ENCODE assay signal across 8 cellular contexts in genomic region chr2:12416600-12416999, GRCh38.
DNase-seq lines count a peak whose midpoint lies in the region; ATAC-seq and TF ChIP-seq lines count a peak whose summit lies in the region.

No MANE protein-coding gene starts in this region.

- no peak overlapping the region for H3K14ac ChIP-seq in neuronal stem cell (ENCODE audit: low read length)

- H3K79me1 ChIP-seq in neuronal stem cell (ENCODE audit: low read depth, low read length), result no peaks in the 10 kb centered on the region

- H3K18ac ChIP-seq in neuronal stem cell (ENCODE audit: low read length), result no peak overlapping the region

- no peak overlapping the region for H3K9ac ChIP-seq in neuronal stem cell (ENCODE audit: low read depth, low read length, poor library complexity)

- H3K23ac ChIP-seq in neuronal stem cell (ENCODE audit: low read depth, low read length, poor library complexity), result no peak overlapping the region

- TF ChIP-seq CTCF in NB4 (IDR thresholded peaks at IDR 0.05; ENCODE audit: low read depth, low read length) (peak; percentile 46), cardiac muscle cell (IDR thresholded peaks at IDR 0.05; ENCODE audit: low read depth, low read length) (peak; percentile 47)

- no peaks in the 10 kb centered on the region for H3K9me3 Mint-ChIP-seq in CD4-positive, CD25-positive, alpha-beta regulatory T cell

- no peak overlapping the region for H2BK5ac ChIP-seq in neuronal stem cell (ENCODE audit: low read length)

- no peak overlapping the region for H3K4me2 ChIP-seq in neuronal stem cell (ENCODE audit: insufficient read depth, low read length, poor library complexity, severe bottlenecking)

- peak overlapping the region; percentile 23 to 70 (median 33) for H3K27ac Mint-ChIP-seq in CD4-positive, CD25-positive, alpha-beta regulatory T cell

- no peak overlapping the region for H2AK5ac ChIP-seq in neuronal stem cell (ENCODE audit: low read depth, low read length)

- H3K9me3 ChIP-seq in CD4-positive, CD25-positive, alpha-beta regulatory T cell (ENCODE audit: control insufficient read depth in 2 of 2, low read length in 2 of 2), result no peaks in the 10 kb centered on the region
- H3K9me3 ChIP-seq in cardiac muscle cell (ENCODE audit: low read depth), result no peaks in the 10 kb centered on the region
- H3K9me3 ChIP-seq in neuronal stem cell (replicated peaks in 1 of 2; ENCODE audit: control insufficient read depth in 2 of 2, insufficient read depth in 1 of 2, low read depth in 1 of 2, low read length in 2 of 2), result peaks cover 2 to 8% of the 10 kb centered on the region in 2 donors

- no peak overlapping the region for H3K4ac ChIP-seq in neuronal stem cell (ENCODE audit: low read length)

- peak overlapping the region in 3 of 4 donors; percentile 1 to 50 (median 39) for H3K4me3 Mint-ChIP-seq in CD4-positive, CD25-positive, alpha-beta regulatory T cell

- no peak overlapping the region for H4K8ac ChIP-seq in neuronal stem cell (ENCODE audit: low read depth, low read length)

- no peak overlapping the region for H2BK120ac ChIP-seq in neuronal stem cell (ENCODE audit: low read depth, low read length)

- no peak overlapping the region for H4K91ac ChIP-seq in neuronal stem cell (ENCODE audit: low read depth, low read length, poor library complexity)

- H2AFZ ChIP-seq in neuronal stem cell (ENCODE audit: low read length), result no peak overlapping the region

- peaks cover 33% of the 10 kb centered on the region for H3K4me1 ChIP-seq in CD4-positive, CD25-positive, alpha-beta regulatory T cell (ENCODE audit: control insufficient read depth, insufficient read depth, low read length, poor library complexity, severe bottlenecking)
- H3K4me1 ChIP-seq in cardiac muscle cell (ENCODE audit: low read depth), result peaks cover 6% of the 10 kb centered on the region
- H3K4me1 ChIP-seq in neuronal stem cell (ENCODE audit: control insufficient read depth in 2 of 2, insufficient read depth in 1 of 2, low read depth in 1 of 2, low read length in 2 of 2), result peaks cover 3 to 16% of the 10 kb centered on the region in 2 donors

- H3K4me1 Mint-ChIP-seq in CD4-positive, CD25-positive, alpha-beta regulatory T cell, result peaks cover 32 to 63% (median 39%) of the 10 kb centered on the region in 4 donors

- peak; percentile 23 to 91 (median 62) for DNase-seq in CD4-positive, CD25-positive, alpha-beta regulatory T cell
- peak; percentile 68 for DNase-seq in NB4 (ENCODE audit: low read depth)
- peak; percentile 45 for DNase-seq in activated T-helper 1 cell treated with Interleukin-2 at 50 U/mL for 16 hours (ENCODE audit: low read depth)
- peak in 1 of 2 donors; percentile 54 for DNase-seq in cardiac muscle cell (ENCODE audit: low read depth in 1 of 2, low spot score in 1 of 2)
- peak; percentile 61 for DNase-seq in stimulated activated CD4-positive, alpha-beta T cell treated with anti-CD3 and anti-CD28 coated beads, Interleukin-2, amount 100 ng/mL, for 4 hours (ENCODE audit: low read depth)
- no peak for DNase-seq in neuronal stem cell (ENCODE audit: low spot score)
- no peak for DNase-seq in NCI-H2196 (lab: John Stamatoyannopoulos, UW; ENCODE audit: unreplicated experiment)

- H3K36me3 Mint-ChIP-seq in CD4-positive, CD25-positive, alpha-beta regulatory T cell, result no peaks in the 10 kb centered on the region

- no peak overlapping the region for H2BK15ac ChIP-seq in neuronal stem cell (ENCODE audit: low read length)

- ATAC-seq in CD4-positive, CD25-positive, alpha-beta regulatory T cell (ENCODE audit: low read depth in 2 of 2), result peak; percentile 60 to 78
- no peak for ATAC-seq in GM21381 (IDR thresholded peaks at IDR 0.05; ENCODE audit: unreplicated experiment)

- H3K27me3 Mint-ChIP-seq in CD4-positive, CD25-positive, alpha-beta regulatory T cell, result no peaks in the 10 kb centered on the region

- H3K36me3 ChIP-seq in CD4-positive, CD25-positive, alpha-beta regulatory T cell (ENCODE audit: control insufficient read depth, insufficient read depth, low read length), result no peaks in the 10 kb centered on the region
- H3K36me3 ChIP-seq in cardiac muscle cell (no peaks in the 10 kb centered on the region), neuronal stem cell (replicated peaks in 1 of 2; ENCODE audit: control insufficient read depth in 2 of 2, insufficient read depth in 2 of 2, low read length in 2 of 2) (no peaks in the 10 kb centered on the region)

- no peak overlapping the region for H2BK12ac ChIP-seq in neuronal stem cell (ENCODE audit: low read length)

- H3K27me3 ChIP-seq in CD4-positive, CD25-positive, alpha-beta regulatory T cell (ENCODE audit: control insufficient read depth, insufficient read depth, low read length), result no peaks in the 10 kb centered on the region
- H3K27me3 ChIP-seq in cardiac muscle cell, result no peaks in the 10 kb centered on the region
- H3K27me3 ChIP-seq in neuronal stem cell (ENCODE audit: control insufficient read depth in 3 of 3, insufficient read depth in 3 of 3, low read depth in 1 of 3, low read length in 3 of 3), result no peaks in the 10 kb centered on the region

- no peak overlapping the region for H3K27ac ChIP-seq in CD4-positive, CD25-positive, alpha-beta regulatory T cell (ENCODE audit: insufficient read depth, low read length, poor library complexity, severe bottlenecking)
- H3K27ac ChIP-seq in cardiac muscle cell, result no peak overlapping the region
- H3K27ac ChIP-seq in neuronal stem cell (replicated peaks; ENCODE audit: low read length), result no peak overlapping the region

- peak overlapping the region; percentile 58 for H3K4me3 ChIP-seq in CD4-positive, CD25-positive, alpha-beta regulatory T cell (ENCODE audit: low read depth, low read length)
- H3K4me3 ChIP-seq in NB4 (ENCODE audit: low read depth, low read length) (no peak overlapping the region), cardiac muscle cell (no peak overlapping the region), neuronal stem cell (ENCODE audit: low read length in 2 of 2) (no peak overlapping the region)

- TF ChIP-seq POLR2A in NB4 (IDR thresholded peaks at IDR 0.05; ENCODE audit: extremely low read depth, insufficient read length), result no peak

- WGBS in neuronal stem cell (ENCODE audit: extremely low coverage in 2 of 2, insufficient read length in 2 of 2, insufficient replicate concordance in 1 of 2), 2 donors, result no CpG with 5 or more reads among the region's 6 CpGs

Comparison
In these comparisons a context has a peak if more than half of its experiments do, and no peak if none do; other contexts are left out.
1. DNase-seq: peak in CD4-positive, CD25-positive, alpha-beta regulatory T cell (3 of 3), NB4 (single experiment), activated T-helper 1 cell treated with Interleukin-2 at 50 U/mL for 16 hours (single experiment) and stimulated activated CD4-positive, alpha-beta T cell treated with anti-CD3 and anti-CD28 coated beads, Interleukin-2, amount 100 ng/mL, for 4 hours (single experiment); none in neuronal stem cell (single experiment) and NCI-H2196 (single experiment).